Comparison of ENCODE assay signal across 1 cellular context in genomic region chr1:30823969-30824735, GRCh38.
TF ChIP-seq lines count a peak whose summit lies in the region.

No MANE protein-coding gene starts in this region.

TF ChIP-seq in HCT116, 20 proteins besides CTCF, POLR2A, EP300 and RAD21 (continued from another document):
- no peak for TF ChIP-seq REST (IDR thresholded peaks at IDR 0.05; ENCODE audit: low read depth)
- TF ChIP-seq EZH2 (IDR thresholded peaks at IDR 0.05), result no peak
- TF ChIP-seq CEBPB (IDR thresholded peaks at IDR 0.05; ENCODE audit: low read depth), result no peak
- no peak for TF ChIP-seq ELF1 (IDR thresholded peaks at IDR 0.05; ENCODE audit: borderline replicate concordance, low read depth)
- no peak; the same call in 1 of the 2 replicates for TF ChIP-seq EGR1 (IDR thresholded peaks at IDR 0.05; ENCODE audit: low read depth)
- peak; percentile 75 for TF ChIP-seq SP1 (IDR thresholded peaks at IDR 0.05; ENCODE audit: low read depth)
- peak; percentile 46 for TF ChIP-seq POLR2AphosphoS5 (IDR thresholded peaks at IDR 0.05; ENCODE audit: low read depth, low read length)
- TF ChIP-seq ZNF274 (IDR thresholded peaks at IDR 0.05; ENCODE audit: low read depth, low read length), result no peak
- no peak for TF ChIP-seq SIN3A (IDR thresholded peaks at IDR 0.05; ENCODE audit: low read depth)
- no peak for TF ChIP-seq EZH2phosphoT487 (IDR thresholded peaks at IDR 0.05; ENCODE audit: borderline replicate concordance)
- peak; percentile 95 for TF ChIP-seq FOSL1 (IDR thresholded peaks at IDR 0.05; ENCODE audit: low read depth)
